Comparison of ENCODE assay signal across 32 cellular contexts in genomic region chr6:69756357-69756756, GRCh38.
"Had no signal": no experiment of that assay in that cellular context is flagged by ENCODE, and none has a peak within 500 bp of the region (broad histone marks: within the 10 kb centered on the region; RNA-seq: fewer than 3 reads in every experiment).

No MANE protein-coding gene starts in this region.

- ATAC-seq: activated naive CD8-positive, alpha-beta T cell treated with anti-CD3 and anti-CD28 coated beads, Interleukin-2, amount 50 U/mL, for 24 hours; body of pancreas; WTC11 had no signal

- H3K4me3 Mint-ChIP-seq: activated CD4-positive, alpha-beta memory T cell treated with anti-CD3 and anti-CD28 coated beads, Interleukin-2, amount 10 ng/mL, durations not matched to agents 7 days and 5 days; activated CD4-positive, alpha-beta T cell treated with anti-CD3 and anti-CD28 coated beads, Interleukin-2, amount 10 ng/mL, durations not matched to agents 7 days and 5 days; activated naive CD4-positive, alpha-beta T cell treated with anti-CD3 and anti-CD28 coated beads for 36 hours; activated naive CD4-positive, alpha-beta T cell treated with anti-CD3 and anti-CD28 coated beads, Interleukin-2, amount 50 U/mL, for 24 hours; activated naive CD8-positive, alpha-beta T cell treated with anti-CD3 and anti-CD28 coated beads for 36 hours; activated naive CD8-positive, alpha-beta T cell treated with anti-CD3 and anti-CD28 coated beads, Interleukin-2, amount 50 U/mL, for 24 hours; activated T-cell treated with anti-CD3 and anti-CD28 coated beads, Interleukin-2, amount 50 U/mL, for 24 hours; activated T-helper 1 cell treated with anti-CD3 and anti-CD28 coated beads, Interleukin-12 subunit alpha, Interleukin-12 subunit beta, Interleukin-2, Interleukin-4 antibody, amounts not matched to agents 30 ng/mL and 10 ng/mL and 1 ng/mL, durations not matched to agents 14 hours and 24 hours and 36 hours; WTC11 had no signal

- H3K9me3 Mint-ChIP-seq: activated T-helper 2 cell treated with anti-CD3 and anti-CD28 coated beads, Interferon-gamma antibody, Interleukin-2, Interleukin-4, amounts not matched to agents 10 μg/mL and 5 μg/mL and 100 μg/mL, durations not matched to agents 14 hours and 24 hours and 36 hours had no signal

- H3K36me3 ChIP-seq: adrenal gland, colonic mucosa had no signal

- H3K9me3 ChIP-seq: adrenal gland, body of pancreas, colonic mucosa had no signal

- FAIRE-seq: endometrium, endothelial cell of umbilical vein, frontal cortex had no signal

- DNase-seq: activated CD4-positive, alpha-beta memory T cell treated with anti-CD3 and anti-CD28 coated beads, Interleukin-2, amount 10 ng/mL, durations not matched to agents 7 days and 5 days; activated CD4-positive, alpha-beta T cell treated with anti-CD3 and anti-CD28 coated beads for 1 hour; activated CD4-positive, alpha-beta T cell treated with anti-CD3 and anti-CD28 coated beads for 4 hours; activated CD4-positive, alpha-beta T cell treated with anti-CD3 and anti-CD28 coated beads, Interleukin-2, amount 10 ng/mL, durations not matched to agents 7 days and 5 days; activated CD4-positive, alpha-beta T cell treated with anti-CD3 and anti-CD28 coated beads, Interleukin-2, amount 50 U/mL, for 4 hours; activated CD8-positive, alpha-beta memory T cell treated with anti-CD3 and anti-CD28 coated beads, Interleukin-2, amount 50 U/mL, for 48 hours; activated effector memory CD4-positive, alpha-beta T cell treated with anti-CD3 and anti-CD28 coated beads, Interleukin-2, amount 50 U/mL, for 16 hours; activated naive CD4-positive, alpha-beta T cell treated with anti-CD3 and anti-CD28 coated beads for 36 hours; activated naive CD8-positive, alpha-beta T cell treated with anti-CD3 and anti-CD28 coated beads for 36 hours; activated naive CD8-positive, alpha-beta T cell treated with anti-CD3 and anti-CD28 coated beads, Interleukin-2, amount 50 U/mL, for 24 hours; activated T-cell treated with anti-CD3 and anti-CD28 coated beads for 4 hours; activated T-cell treated with anti-CD3 and anti-CD28 coated beads, Interleukin-2, amount 50 U/mL, for 24 hours; adrenal gland; amygdala; aorta; body of pancreas; caudate nucleus; cerebellar nuclear complex; colonic mucosa; effector CD8-positive, alpha-beta T cell; foreskin fibroblast; head of caudate nucleus; T-helper 2 cell had no signal

- H3K27ac Mint-ChIP-seq: activated CD4-positive, alpha-beta memory T cell treated with anti-CD3 and anti-CD28 coated beads, Interleukin-2, amount 10 ng/mL, durations not matched to agents 7 days and 5 days; activated CD4-positive, alpha-beta T cell treated with anti-CD3 and anti-CD28 coated beads, Interleukin-2, amount 10 ng/mL, durations not matched to agents 7 days and 5 days; activated naive CD4-positive, alpha-beta T cell treated with anti-CD3 and anti-CD28 coated beads for 36 hours; activated naive CD8-positive, alpha-beta T cell treated with anti-CD3 and anti-CD28 coated beads for 36 hours; activated naive CD8-positive, alpha-beta T cell treated with anti-CD3 and anti-CD28 coated beads, Interleukin-2, amount 50 U/mL, for 24 hours; activated T-cell treated with anti-CD3 and anti-CD28 coated beads, Interleukin-2, amount 50 U/mL, for 24 hours; activated T-helper 1 cell treated with anti-CD3 and anti-CD28 coated beads, Interleukin-12 subunit alpha, Interleukin-12 subunit beta, Interleukin-2, Interleukin-4 antibody, amounts not matched to agents 30 ng/mL and 10 ng/mL and 1 ng/mL, durations not matched to agents 14 hours and 24 hours and 36 hours; activated T-helper 2 cell treated with anti-CD3 and anti-CD28 coated beads, Interferon-gamma antibody, Interleukin-2, Interleukin-4, amounts not matched to agents 10 μg/mL and 5 μg/mL and 100 μg/mL, durations not matched to agents 14 hours and 24 hours and 36 hours; WTC11 had no signal

- H3K27me3 ChIP-seq: adrenal gland, body of pancreas, colonic mucosa had no signal

- H3K27ac ChIP-seq: adrenal gland, body of pancreas, colonic mucosa, epithelial cell of prostate, VCaP had no signal

- H3K4me1 ChIP-seq: colonic mucosa had no signal

- H3K27me3 Mint-ChIP-seq: activated CD4-positive, alpha-beta memory T cell treated with anti-CD3 and anti-CD28 coated beads, Interleukin-2, amount 10 ng/mL, durations not matched to agents 7 days and 5 days; activated CD4-positive, alpha-beta T cell treated with anti-CD3 and anti-CD28 coated beads, Interleukin-2, amount 10 ng/mL, durations not matched to agents 7 days and 5 days; activated naive CD4-positive, alpha-beta T cell treated with anti-CD3 and anti-CD28 coated beads, Interleukin-2, amount 50 U/mL, for 24 hours; activated naive CD8-positive, alpha-beta T cell treated with anti-CD3 and anti-CD28 coated beads for 36 hours; activated naive CD8-positive, alpha-beta T cell treated with anti-CD3 and anti-CD28 coated beads, Interleukin-2, amount 50 U/mL, for 24 hours; activated T-cell treated with anti-CD3 and anti-CD28 coated beads, Interleukin-2, amount 50 U/mL, for 24 hours had no signal

- H3K4me3 ChIP-seq: adrenal gland, body of pancreas, colonic mucosa had no signal
